In the genomic region with DNA sequence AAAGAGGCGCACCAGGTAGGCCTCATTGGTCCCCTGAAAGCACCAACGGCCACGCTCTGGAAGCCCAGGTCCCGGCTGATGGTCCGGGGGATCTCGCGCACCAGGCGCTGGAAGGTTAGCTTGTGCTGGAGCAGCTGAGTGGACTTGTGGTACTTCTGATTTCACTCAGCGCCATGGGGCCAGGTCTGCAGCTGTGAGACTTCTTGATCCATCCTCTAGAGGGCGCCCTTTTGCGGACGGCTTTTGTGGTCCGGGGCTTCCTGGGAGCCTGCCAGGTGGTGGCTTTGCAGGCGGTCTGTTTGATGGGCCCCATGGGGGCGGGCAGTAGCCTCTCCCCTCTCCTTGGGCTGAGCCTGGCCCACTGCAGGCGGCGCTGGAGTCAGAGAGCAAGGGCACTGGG, we compare ENCODE assay signal across 21 cellular contexts. TPM values are rescaled to one million over a fixed set of nuclear protein-coding genes. Genes with fewer than 3 reads are reported as not detected.
DNase-seq lines count a peak whose midpoint lies in the region; ATAC-seq and TF ChIP-seq lines count a peak whose summit lies in the region.
"Had no signal": no experiment of that assay in that cellular context is flagged by ENCODE, and none has a peak within 500 bp of the region (broad histone marks: within the 10 kb centered on the region; RNA-seq: fewer than 3 reads in every experiment).

No MANE protein-coding gene starts in this region.

- H3K9me2 ChIP-seq in MM.1S (replicated peaks; ENCODE audit: insufficient read depth, low read length) = no peaks in the 10 kb centered on the region

- H4K20me1 ChIP-seq in MM.1S (ENCODE audit: insufficient read depth, low read length) = no peaks in the 10 kb centered on the region

- H3K9me3 Mint-ChIP-seq in chondrocyte (ENCODE audit: low read depth) = no peaks in the 10 kb centered on the region
- peaks cover 4% of the 10 kb centered on the region for H3K9me3 Mint-ChIP-seq in activated CD4-positive, alpha-beta T cell treated with anti-CD3 and anti-CD28 coated beads for 36 hours (ENCODE audit: low read depth)

- no peak overlapping the region for H3K27ac ChIP-seq in MM.1S (ENCODE audit: low read length)
- no peak overlapping the region for H3K27ac ChIP-seq in testis
- H3K27ac ChIP-seq: cardiac muscle cell, GM23248 had no signal

- H3K4me2 ChIP-seq in MM.1S (ENCODE audit: low read depth, low read length) = no peak overlapping the region

- H3K4me3 ChIP-seq in MM.1S (ENCODE audit: low read length) (no peak overlapping the region), testis (no peak overlapping the region)
- H3K4me3 ChIP-seq: cardiac muscle cell, GM23248 had no signal

- H2AFZ ChIP-seq in MM.1S (ENCODE audit: low read length) = no peak overlapping the region
- H2AFZ ChIP-seq: GM23248 had no signal

- ATAC-seq in activated CD4-positive, alpha-beta T cell treated with anti-CD3 and anti-CD28 coated beads for 36 hours = no peak
- ATAC-seq in GM19328 (IDR thresholded peaks at IDR 0.05; ENCODE audit: unreplicated experiment) = no peak
- ATAC-seq: natural killer cell treated with Interleukin-12 subunit alpha and Interleukin-12 subunit beta and Interleukin-15 and Interleukin-18, amount 100 ng/mL, for 72 hours had no signal

- TF ChIP-seq CTCF in MM.1S (IDR thresholded peaks at IDR 0.05; ENCODE audit: low read length) (0 out of 2 replicates have a peak, but pooled peaks have one; percentile 9), chondrocyte (IDR thresholded peaks at IDR 0.05) (peak; percentile 51), testis (IDR thresholded peaks at IDR 0.05) (peak in 2 of 3 experiments; percentile 9 to 37)

- intact Hi-C loops in testis (cut with DNase I; ENCODE audit: low total_unique reads) = no loop called here
- intact Hi-C loops in activated CD4-positive, alpha-beta T cell treated with anti-CD3 and anti-CD28 coated beads for 36 hours (cut with DNase I, micrococcal nuclease) = no loop called here

- H3K27me3 Mint-ChIP-seq in chondrocyte (ENCODE audit: low read depth) = peaks cover 2% of the 10 kb centered on the region
- no peaks in the 10 kb centered on the region for H3K27me3 Mint-ChIP-seq in activated CD4-positive, alpha-beta T cell treated with anti-CD3 and anti-CD28 coated beads for 36 hours
- H3K27me3 Mint-ChIP-seq: activated naive CD8-positive, alpha-beta T cell; natural killer cell treated with Interleukin-12 subunit alpha and Interleukin-12 subunit beta and Interleukin-15 and Interleukin-18, amount 100 ng/mL, for 72 hours had no signal

- H3K36me3 Mint-ChIP-seq in chondrocyte (ENCODE audit: low read depth) = no peaks in the 10 kb centered on the region
- no peaks in the 10 kb centered on the region for H3K36me3 Mint-ChIP-seq in activated CD4-positive, alpha-beta T cell treated with anti-CD3 and anti-CD28 coated beads for 36 hours (ENCODE audit: low read depth)
- H3K36me3 Mint-ChIP-seq: activated naive CD8-positive, alpha-beta T cell had no signal

- CTCF ChIA-PET in activated CD4-positive, alpha-beta T cell treated with anti-CD3 and anti-CD28 coated beads for 36 hours (lab: Charles Lee) = no interaction called here

- H3K36me3 ChIP-seq in MM.1S (replicated peaks; ENCODE audit: insufficient read depth, low read length) (no peaks in the 10 kb centered on the region), testis (ENCODE audit: low read depth, missing control alignments) (no peaks in the 10 kb centered on the region)
- H3K36me3 ChIP-seq: cardiac muscle cell had no signal

- no peak for TF ChIP-seq POLR2A in testis (IDR thresholded peaks at IDR 0.05)

- H3K27ac Mint-ChIP-seq in chondrocyte (ENCODE audit: unreplicated experiment) = no peak overlapping the region
- no peak overlapping the region for H3K27ac Mint-ChIP-seq in activated CD4-positive, alpha-beta T cell treated with anti-CD3 and anti-CD28 coated beads for 36 hours
- H3K27ac Mint-ChIP-seq: activated naive CD8-positive, alpha-beta T cell; natural killer cell treated with Interleukin-12 subunit alpha and Interleukin-12 subunit beta and Interleukin-15 and Interleukin-18, amount 100 ng/mL, for 72 hours; T-helper 1 cell treated with Interleukin-12 subunit alpha and Interleukin-12 subunit beta and Interleukin-4 antibody, amounts not matched to agents 30 μg/mL and 1 μg/mL, for 36 hours had no signal

- POLR2A ChIA-PET in activated CD4-positive, alpha-beta T cell treated with anti-CD3 and anti-CD28 coated beads for 36 hours (lab: Charles Lee) = no interaction called here

- H3K79me2 ChIP-seq in MM.1S (ENCODE audit: low read length) = no peaks in the 10 kb centered on the region

- H3K4me1 Mint-ChIP-seq in chondrocyte (ENCODE audit: low read depth) = no peaks in the 10 kb centered on the region
- no peaks in the 10 kb centered on the region for H3K4me1 Mint-ChIP-seq in activated CD4-positive, alpha-beta T cell treated with anti-CD3 and anti-CD28 coated beads for 36 hours

- H3K27me3 ChIP-seq in MM.1S (replicated peaks; ENCODE audit: insufficient read depth, low read length) = no peaks in the 10 kb centered on the region
- no peaks in the 10 kb centered on the region for H3K27me3 ChIP-seq in testis
- H3K27me3 ChIP-seq: cardiac muscle cell had no signal

- no peak overlapping the region for H3K9ac ChIP-seq in MM.1S (ENCODE audit: low read length)
- H3K9ac ChIP-seq: GM23248 had no signal

- 67 to 80% methylated on average over 9 to 16 of the region's 17 CpGs for WGBS in testis, 2 donors

- no peak overlapping the region for H3K4me3 Mint-ChIP-seq in chondrocyte (ENCODE audit: unreplicated experiment)
- H3K4me3 Mint-ChIP-seq in activated CD4-positive, alpha-beta T cell treated with anti-CD3 and anti-CD28 coated beads for 36 hours = no peak overlapping the region
- H3K4me3 Mint-ChIP-seq: activated naive CD8-positive, alpha-beta T cell; natural killer cell treated with Interleukin-12 subunit alpha and Interleukin-12 subunit beta and Interleukin-15 and Interleukin-18, amount 100 ng/mL, for 72 hours; T-helper 1 cell treated with Interleukin-12 subunit alpha and Interleukin-12 subunit beta and Interleukin-4 antibody, amounts not matched to agents 30 μg/mL and 1 μg/mL, for 36 hours had no signal

- peak; percentile 63 for DNase-seq in NCI-H146 (lab: John Stamatoyannopoulos, UW)
- DNase-seq in NCI-H146 treated with DMSO at 0.1 percent for 48 hours (lab: John Stamatoyannopoulos, UW; ENCODE audit: unreplicated experiment) = no peak
- DNase-seq in MM.1S = no peak
- DNase-seq in chondrocyte (ENCODE audit: low spot score) = no peak
- peak; percentile 51 for DNase-seq in testis
- no peak for DNase-seq in activated CD4-positive, alpha-beta T cell treated with anti-CD3 and anti-CD28 coated beads for 36 hours
- no peak for DNase-seq in activated effector memory CD4-positive, alpha-beta T cell treated with anti-CD3 and anti-CD28 coated beads, Interleukin-2, amount 50 U/mL, for 16 hours
- DNase-seq: activated CD4-positive, alpha-beta T cell treated with anti-CD3 and anti-CD28 coated beads for 48 hours; activated T-cell treated with anti-CD3 and anti-CD28 coated beads, Interleukin-2, amount 50 U/mL, for 1 hour; effector CD4-positive, alpha-beta T cell; GM23248; IMR-90; NCI-H1694; NCI-H510A treated with DMSO at 0.1 percent for 48 hours had no signal

- H3K4me1 ChIP-seq in MM.1S (ENCODE audit: low read length) = no peaks in the 10 kb centered on the region
- H3K4me1 ChIP-seq in testis = no peaks in the 10 kb centered on the region

- H3F3A ChIP-seq in MM.1S (ENCODE audit: insufficient read depth, low read length) = no peaks in the 10 kb centered on the region

- no peaks in the 10 kb centered on the region for H3K9me3 ChIP-seq in MM.1S (replicated peaks; ENCODE audit: insufficient read depth, low read length)
- H3K9me3 ChIP-seq in testis = no peaks in the 10 kb centered on the region

RNA-seq across cellular contexts. Expression of a gene that starts 10.4 kb away (rescaled TPM):
- total RNA-seq in chondrocyte (not detected in 3 replicates), testis (under 1 TPM in 1 of 2 donors, not detected in 1; 0.25 TPM)
- polyA plus RNA-seq in testis (ENCODE audit: insufficient read depth, low read depth, low replicate concordance) = not detected
- not detected for total RNA-seq in activated CD4-positive, alpha-beta T cell treated with anti-CD3 and anti-CD28 coated beads for 36 hours
- total RNA-seq: cardiac muscle cell; GM23248; IMR-90; lung microvascular endothelial cell; natural killer cell treated with Interleukin-12 subunit alpha and Interleukin-12 subunit beta and Interleukin-15 and Interleukin-18, amount 100 ng/mL, for 72 hours; renal cortical epithelial cell had no signal
- polyA plus RNA-seq: cardiac muscle cell, GM23248, IMR-90 had no signal

RNA-seq across cellular contexts. Expression of a gene that starts 11.3 kb away (rescaled TPM):
- total RNA-seq in chondrocyte (not detected in 3 replicates), testis (not detected)
- not detected for polyA plus RNA-seq in testis (ENCODE audit: insufficient read depth, low read depth, low replicate concordance)
- not detected for total RNA-seq in activated CD4-positive, alpha-beta T cell treated with anti-CD3 and anti-CD28 coated beads for 36 hours
- total RNA-seq: cardiac muscle cell; GM23248; IMR-90; lung microvascular endothelial cell; natural killer cell treated with Interleukin-12 subunit alpha and Interleukin-12 subunit beta and Interleukin-15 and Interleukin-18, amount 100 ng/mL, for 72 hours; renal cortical epithelial cell had no signal
- polyA plus RNA-seq: cardiac muscle cell, GM23248, IMR-90 had no signal

RNA-seq across cellular contexts. Expression of a gene that starts 13.6 kb away (rescaled TPM):
- not detected in 3 replicates for total RNA-seq in chondrocyte
- not detected for total RNA-seq in testis
- not detected for polyA plus RNA-seq in testis (ENCODE audit: insufficient read depth, low read depth, low replicate concordance)
- not detected for total RNA-seq in activated CD4-positive, alpha-beta T cell treated with anti-CD3 and anti-CD28 coated beads for 36 hours
- total RNA-seq: cardiac muscle cell; GM23248; IMR-90; lung microvascular endothelial cell; natural killer cell treated with Interleukin-12 subunit alpha and Interleukin-12 subunit beta and Interleukin-15 and Interleukin-18, amount 100 ng/mL, for 72 hours; renal cortical epithelial cell had no signal
- polyA plus RNA-seq: cardiac muscle cell, GM23248, IMR-90 had no signal

RNA-seq across cellular contexts. Expression of a gene that starts 16.6 kb away (rescaled TPM):
- not detected in 3 replicates for total RNA-seq in chondrocyte
- total RNA-seq in testis = not detected
- polyA plus RNA-seq in testis (ENCODE audit: insufficient read depth, low read depth, low replicate concordance) = not detected
- total RNA-seq in activated CD4-positive, alpha-beta T cell treated with anti-CD3 and anti-CD28 coated beads for 36 hours = not detected
- total RNA-seq: cardiac muscle cell; GM23248; IMR-90; lung microvascular endothelial cell; natural killer cell treated with Interleukin-12 subunit alpha and Interleukin-12 subunit beta and Interleukin-15 and Interleukin-18, amount 100 ng/mL, for 72 hours; renal cortical epithelial cell had no signal
- polyA plus RNA-seq: cardiac muscle cell, GM23248, IMR-90 had no signal

RNA-seq across cellular contexts. Expression of a gene that starts 23.0 kb away (rescaled TPM):
- total RNA-seq in chondrocyte (not detected in 3 replicates), testis (not detected)
- not detected for polyA plus RNA-seq in testis (ENCODE audit: insufficient read depth, low read depth, low replicate concordance)
- not detected for total RNA-seq in activated CD4-positive, alpha-beta T cell treated with anti-CD3 and anti-CD28 coated beads for 36 hours
- total RNA-seq: cardiac muscle cell; GM23248; IMR-90; lung microvascular endothelial cell; natural killer cell treated with Interleukin-12 subunit alpha and Interleukin-12 subunit beta and Interleukin-15 and Interleukin-18, amount 100 ng/mL, for 72 hours; renal cortical epithelial cell had no signal
- polyA plus RNA-seq: cardiac muscle cell, GM23248, IMR-90 had no signal

Comparison
In these comparisons a context has a peak if more than half of its experiments do, and no peak if none do; other contexts are left out.
1. DNase-seq: peak in NCI-H146 (single experiment) and testis (single experiment); none in NCI-H146 treated with DMSO at 0.1 percent for 48 hours (single experiment), MM.1S (single experiment), chondrocyte (single experiment), activated CD4-positive, alpha-beta T cell treated with anti-CD3 and anti-CD28 coated beads for 36 hours (single experiment) and activated effector memory CD4-positive, alpha-beta T cell treated with anti-CD3 and anti-CD28 coated beads, Interleukin-2, amount 50 U/mL, for 16 hours (single experiment).
2. Peak in every context shown above with its lines, with median percentiles within 50 percentile points of each other: CTCF ChIP-seq.